In the genomic region with DNA sequence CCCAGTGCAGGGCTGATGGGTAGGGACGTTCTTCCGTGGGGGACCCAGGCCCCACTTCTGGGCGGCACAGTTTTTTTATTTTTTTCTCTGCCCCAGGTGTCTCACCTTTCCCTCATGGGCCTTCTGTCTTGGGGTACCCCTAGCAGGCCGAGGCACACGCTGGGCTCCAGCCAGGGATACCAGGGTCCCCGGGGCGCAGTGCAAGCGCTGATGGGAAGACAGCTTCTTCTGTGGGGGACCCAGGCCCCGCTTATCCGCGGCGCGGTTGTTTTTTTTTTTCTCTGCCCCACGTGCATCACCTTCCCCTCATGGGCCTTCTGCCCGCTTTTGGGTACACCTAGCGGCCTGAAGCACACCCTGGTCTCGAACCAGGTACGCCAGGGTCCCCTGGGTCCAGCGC, we compare ENCODE assay signal across 7 cellular contexts.
DNase-seq lines count a peak whose midpoint lies in the region; ATAC-seq and TF ChIP-seq lines count a peak whose summit lies in the region.
"Not testable (repeated sequence)": the region's sequence is repeated elsewhere in the genome, so short reads cannot be mapped to it uniquely, and the experiment has no call there.

No MANE protein-coding gene starts in this region.

- not testable (repeated sequence) for H3K9me3 ChIP-seq in Panc1 (ENCODE audit: control insufficient read depth, insufficient read depth, low read depth, low read length); sigmoid colon; upper lobe of right lung

- not testable (repeated sequence) for H3K27me3 Mint-ChIP-seq in HFFc6 (ENCODE audit: insufficient read depth); chondrocyte (ENCODE audit: low read depth)

- CTCF ChIA-PET in Panc1 (lab: Charles Lee) = not testable (repeated sequence)

- POLR2A ChIA-PET in Panc1 (lab: Charles Lee) = not testable (repeated sequence)

- ATAC-seq in Panc1; Right ventricle myocardium superior (ENCODE audit: poor library complexity); upper lobe of right lung: not testable (repeated sequence)

- H3K9me3 Mint-ChIP-seq in HFFc6 = peaks cover 33% of the 10 kb centered on the region
- not testable (repeated sequence) for H3K9me3 Mint-ChIP-seq in chondrocyte (ENCODE audit: low read depth)

- H3K4me3 Mint-ChIP-seq in HFFc6; chondrocyte (ENCODE audit: unreplicated experiment): not testable (repeated sequence)

- not testable (repeated sequence) for H3K4me1 ChIP-seq in Panc1 (ENCODE audit: control insufficient read depth, insufficient read depth, low read length); sigmoid colon; upper lobe of right lung

- TF ChIP-seq CTCF in HFFc6 (IDR thresholded peaks at IDR 0.05); Panc1 (IDR thresholded peaks at IDR 0.05); chondrocyte (IDR thresholded peaks at IDR 0.05); sigmoid colon (IDR thresholded peaks at IDR 0.05); upper lobe of right lung (IDR thresholded peaks at IDR 0.05): not testable (repeated sequence)

- in situ Hi-C loops in Panc1 (cut with HindIII; ENCODE audit: low pct_unique_long_range_greater_than_20kb, low sequenced_read_pairs) = not testable (repeated sequence)

- H3K27ac ChIP-seq in Panc1 (ENCODE audit: low read length); sigmoid colon; upper lobe of right lung: not testable (repeated sequence)

- H3K4me1 Mint-ChIP-seq in HFFc6 (ENCODE audit: low read depth); chondrocyte (ENCODE audit: low read depth): not testable (repeated sequence)

- 73 to 87% methylated on average over 19 of the region's 19 CpGs for WGBS in sigmoid colon, 2 donors

- not testable (repeated sequence) for H3K27ac Mint-ChIP-seq in HFFc6; chondrocyte (ENCODE audit: unreplicated experiment)

- peak; percentile 0 for DNase-seq in HFFc6
- DNase-seq in Panc1 (ENCODE audit: low read depth, low spot score) = not testable (repeated sequence)
- peak; percentile 3 for DNase-seq in activated gamma-delta T cell (lab: John Stamatoyannopoulos, UW)
- peak; percentile 83 for DNase-seq in chondrocyte (ENCODE audit: low spot score)
- peak; percentile 12 for DNase-seq in Right ventricle myocardium superior
- DNase-seq in sigmoid colon = peak; percentile 37
- DNase-seq in upper lobe of right lung = peak; percentile 46

- not testable (repeated sequence) for H3K4me3 ChIP-seq in Panc1 (ENCODE audit: low read depth in 2 of 2, low read length in 2 of 2); sigmoid colon; upper lobe of right lung

- BruUV-seq in Panc1 (replicated peaks; lab: Mats Ljungman, UMichigan) = TSS peak; percentile 36

- not testable (repeated sequence) for H3K27me3 ChIP-seq in Panc1 (ENCODE audit: control insufficient read depth, insufficient read depth, low read length); sigmoid colon; upper lobe of right lung

- not testable (repeated sequence) for H3K36me3 Mint-ChIP-seq in HFFc6 (ENCODE audit: low read depth); chondrocyte (ENCODE audit: low read depth)

- TF ChIP-seq POLR2A in sigmoid colon (IDR thresholded peaks at IDR 0.05) = not testable (repeated sequence)

- not testable (repeated sequence) for H3K36me3 ChIP-seq in Panc1 (ENCODE audit: control insufficient read depth, insufficient read depth, low read length); sigmoid colon; upper lobe of right lung

- intact Hi-C loops in Panc1 (cut with micrococcal nuclease; ENCODE audit: unreplicated experiment); Right ventricle myocardium superior (cut with DNase I); sigmoid colon (cut with DNase I); upper lobe of right lung (cut with DNase I): not testable (repeated sequence)

- TF ChIP-seq EP300 in sigmoid colon (IDR thresholded peaks at IDR 0.05) = not testable (repeated sequence)
